Comparison of ENCODE assay signal across 1 cellular context in genomic region chr10:77637474-77637985, GRCh38.
TF ChIP-seq lines count a peak whose summit lies in the region.

KCNMA1 (minus strand) TSS chr10:77637808.

TF ChIP-seq in GM12891, 5 proteins besides CTCF, POLR2A, EP300 and RAD21:
- TF ChIP-seq SPI1 (IDR thresholded peaks at IDR 0.05; ENCODE audit: low read depth, low read length) = no peak
- no peak for TF ChIP-seq POLR2AphosphoS5 (IDR thresholded peaks at IDR 0.05; ENCODE audit: low read depth, low read length)
- TF ChIP-seq POU2F2 (IDR thresholded peaks at IDR 0.05; ENCODE audit: low read depth, low read length) = no peak
- TF ChIP-seq TAF1 (IDR thresholded peaks at IDR 0.05; ENCODE audit: low read depth, low read length) = no peak
- TF ChIP-seq PAX5 (IDR thresholded peaks at IDR 0.05; ENCODE audit: insufficient read depth, low read length, severe bottlenecking) = no peak
